Comparison of ENCODE assay signal across 26 cellular contexts in the genomic region with DNA sequence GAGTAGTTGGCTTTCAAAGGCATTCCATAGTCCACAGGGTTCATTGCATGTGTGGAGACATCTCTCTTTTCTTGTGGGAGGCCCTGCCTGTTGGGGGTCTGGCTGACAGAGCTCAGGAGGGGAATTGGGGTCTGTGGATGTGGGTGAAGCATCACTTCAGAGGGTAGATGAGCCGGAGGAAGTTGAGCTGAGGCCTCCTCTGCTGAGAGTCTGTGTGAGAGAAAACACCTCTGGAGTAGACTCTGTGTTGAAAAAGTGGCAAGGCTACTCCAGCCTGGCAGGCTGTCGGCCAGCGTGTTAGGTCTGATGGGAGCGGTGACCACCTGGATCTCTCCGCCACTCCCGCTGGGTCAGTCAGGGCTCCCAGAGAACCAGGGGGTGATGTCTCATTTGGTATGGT.
"Had no signal": no experiment of that assay in that cellular context is flagged by ENCODE, and none has a peak within 500 bp of the region (broad histone marks: within the 10 kb centered on the region; RNA-seq: fewer than 3 reads in every experiment).

No MANE protein-coding gene starts in this region.

- H3K36me3 ChIP-seq: heart left ventricle, left ventricle myocardium inferior, pancreas, prostate gland, right lobe of liver, stomach, thyroid gland, transverse colon, upper lobe of right lung had no signal

- H3K4me1 Mint-ChIP-seq: naive B cell; stimulated activated naive B cell treated with anti-CD40 and anti-IgM and Interleukin-4, amounts not matched to agents 10 μg/mL and 1 μg/mL and 100 μg/mL, for 72 hours had no signal

- H3K9me3 Mint-ChIP-seq: mesothelial cell of epicardium; natural killer cell treated with Interleukin-12 subunit alpha and Interleukin-12 subunit beta and Interleukin-15 and Interleukin-18, amount 100 ng/mL, for 72 hours; stimulated activated naive B cell treated with anti-CD40 and anti-IgM and Interleukin-4, amounts not matched to agents 10 μg/mL and 1 μg/mL and 100 μg/mL, for 72 hours had no signal

- H3K4me3 ChIP-seq: heart left ventricle, hepatocyte, left ventricle myocardium inferior, lung, pancreas, prostate gland, right lobe of liver, skin epidermis, stomach, testis, thyroid gland, transverse colon, upper lobe of right lung had no signal

- H3K27me3 ChIP-seq: heart left ventricle, hepatocyte, pancreas, right lobe of liver, stomach, testis, thyroid gland, transverse colon, upper lobe of right lung had no signal

- H3K27ac Mint-ChIP-seq: mesothelial cell of epicardium; naive B cell; natural killer cell treated with Interleukin-12 subunit alpha and Interleukin-12 subunit beta and Interleukin-15 and Interleukin-18, amount 100 ng/mL, for 72 hours; stimulated activated naive B cell treated with anti-CD40 and anti-IgM and Interleukin-4, amounts not matched to agents 10 μg/mL and 1 μg/mL and 100 μg/mL, for 72 hours had no signal

- H3K4me1 ChIP-seq: pancreas, prostate gland, right lobe of liver, stomach had no signal

- ATAC-seq: heart left ventricle; pancreas; stimulated activated naive B cell treated with anti-CD40 and anti-IgM and Interleukin-4, amounts not matched to agents 10 μg/mL and 1 μg/mL and 100 μg/mL, for 72 hours; stimulated activated naive CD8-positive, alpha-beta T cell treated with anti-CD3 and anti-CD28 coated beads, Interleukin-15, Interleukin-2, amounts not matched to agents 100 U/mL and 50 U/mL, for 24 hours; upper lobe of right lung had no signal

- H3K4me2 ChIP-seq: hepatocyte had no signal

- H3K36me3 Mint-ChIP-seq: mesothelial cell of epicardium; naive B cell; natural killer cell treated with Interleukin-12 subunit alpha and Interleukin-12 subunit beta and Interleukin-15 and Interleukin-18, amount 100 ng/mL, for 72 hours; stimulated activated naive B cell treated with anti-CD40 and anti-IgM and Interleukin-4, amounts not matched to agents 10 μg/mL and 1 μg/mL and 100 μg/mL, for 72 hours had no signal

- H3K4me3 Mint-ChIP-seq: mesothelial cell of epicardium; naive B cell; natural killer cell treated with Interleukin-12 subunit alpha and Interleukin-12 subunit beta and Interleukin-15 and Interleukin-18, amount 100 ng/mL, for 72 hours; stimulated activated naive B cell treated with anti-CD40 and anti-IgM and Interleukin-4, amounts not matched to agents 10 μg/mL and 1 μg/mL and 100 μg/mL, for 72 hours had no signal

- H3K79me2 ChIP-seq: hepatocyte had no signal

- H3K9me3 ChIP-seq: heart left ventricle, left ventricle myocardium inferior, pancreas, prostate gland, right lobe of liver, stomach, testis, thyroid gland, transverse colon, upper lobe of right lung had no signal

- DNase-seq: heart left ventricle; islet precursor cell; left ventricle myocardium inferior; mesendoderm; naive B cell; nucleus accumbens; pancreas; posterior cingulate gyrus; right lobe of liver; stimulated activated CD4-positive, alpha-beta T cell treated with anti-CD3 and anti-CD28 coated beads, Interleukin-12 subunit alpha, Interleukin-12 subunit beta, amount 100 ng/mL, for 4 hours; stimulated activated CD4-positive, alpha-beta T cell treated with anti-CD3 and anti-CD28 coated beads, Interleukin-15, amount 100 ng/mL, for 24 hours; stimulated activated CD4-positive, alpha-beta T cell treated with anti-CD3 and anti-CD28 coated beads, Interleukin-2, amount 100 ng/mL, for 24 hours; stimulated activated CD4-positive, alpha-beta T cell treated with anti-CD3 and anti-CD28 coated beads, Interleukin-4, amount 100 ng/mL, for 1 hour; stimulated activated naive B cell treated with anti-CD40 and anti-IgM and Interleukin-4, amounts not matched to agents 10 μg/mL and 1 μg/mL and 100 μg/mL, for 72 hours; stimulated activated naive CD8-positive, alpha-beta T cell treated with anti-CD3 and anti-CD28 coated beads, Interleukin-15, Interleukin-2, amounts not matched to agents 100 U/mL and 50 U/mL, for 24 hours; stomach; testis; thyroid gland; transverse colon; upper lobe of right lung had no signal

- H3K27ac ChIP-seq: heart left ventricle, hepatocyte, left ventricle myocardium inferior, pancreas, prostate gland, right lobe of liver, skin epidermis, stomach, testis, thyroid gland, transverse colon, upper lobe of right lung had no signal

- H2AFZ ChIP-seq: hepatocyte had no signal
